Comparison of ENCODE assay signal across 1 cellular context in the genomic region with DNA sequence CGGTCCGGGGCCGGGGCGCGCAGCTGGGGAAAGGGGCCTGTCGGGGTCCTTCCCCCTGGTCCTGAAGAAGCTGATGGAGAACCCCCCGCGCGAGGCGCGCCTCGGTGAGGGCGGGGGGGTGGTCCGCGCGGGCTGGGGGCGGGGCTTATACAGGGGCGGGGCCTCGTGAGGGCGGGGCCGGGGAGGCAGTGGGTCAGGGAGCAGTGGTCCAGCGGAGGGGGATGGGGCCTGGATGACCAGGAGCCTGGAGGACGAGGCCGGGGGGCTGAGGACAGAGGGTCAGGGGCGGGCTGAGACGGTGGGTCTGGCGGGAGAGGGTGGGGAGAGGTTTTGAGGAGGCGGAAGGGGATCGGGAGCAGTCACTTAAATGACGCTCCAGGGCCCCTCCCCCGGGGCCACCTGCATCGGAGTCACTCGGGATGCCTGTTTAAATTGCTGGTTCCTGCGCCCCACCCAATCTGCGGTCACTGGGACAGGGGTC.
A peak's percentile ranks its signal among the peaks of the same experiment; 100 is the strongest.
TF ChIP-seq lines count a peak whose summit lies in the region.

No MANE protein-coding gene starts in this region.

TF ChIP-seq in H1, 55 proteins besides CTCF, POLR2A, EP300 and RAD21 (continued from another document):
- TF ChIP-seq, protein P1, sequence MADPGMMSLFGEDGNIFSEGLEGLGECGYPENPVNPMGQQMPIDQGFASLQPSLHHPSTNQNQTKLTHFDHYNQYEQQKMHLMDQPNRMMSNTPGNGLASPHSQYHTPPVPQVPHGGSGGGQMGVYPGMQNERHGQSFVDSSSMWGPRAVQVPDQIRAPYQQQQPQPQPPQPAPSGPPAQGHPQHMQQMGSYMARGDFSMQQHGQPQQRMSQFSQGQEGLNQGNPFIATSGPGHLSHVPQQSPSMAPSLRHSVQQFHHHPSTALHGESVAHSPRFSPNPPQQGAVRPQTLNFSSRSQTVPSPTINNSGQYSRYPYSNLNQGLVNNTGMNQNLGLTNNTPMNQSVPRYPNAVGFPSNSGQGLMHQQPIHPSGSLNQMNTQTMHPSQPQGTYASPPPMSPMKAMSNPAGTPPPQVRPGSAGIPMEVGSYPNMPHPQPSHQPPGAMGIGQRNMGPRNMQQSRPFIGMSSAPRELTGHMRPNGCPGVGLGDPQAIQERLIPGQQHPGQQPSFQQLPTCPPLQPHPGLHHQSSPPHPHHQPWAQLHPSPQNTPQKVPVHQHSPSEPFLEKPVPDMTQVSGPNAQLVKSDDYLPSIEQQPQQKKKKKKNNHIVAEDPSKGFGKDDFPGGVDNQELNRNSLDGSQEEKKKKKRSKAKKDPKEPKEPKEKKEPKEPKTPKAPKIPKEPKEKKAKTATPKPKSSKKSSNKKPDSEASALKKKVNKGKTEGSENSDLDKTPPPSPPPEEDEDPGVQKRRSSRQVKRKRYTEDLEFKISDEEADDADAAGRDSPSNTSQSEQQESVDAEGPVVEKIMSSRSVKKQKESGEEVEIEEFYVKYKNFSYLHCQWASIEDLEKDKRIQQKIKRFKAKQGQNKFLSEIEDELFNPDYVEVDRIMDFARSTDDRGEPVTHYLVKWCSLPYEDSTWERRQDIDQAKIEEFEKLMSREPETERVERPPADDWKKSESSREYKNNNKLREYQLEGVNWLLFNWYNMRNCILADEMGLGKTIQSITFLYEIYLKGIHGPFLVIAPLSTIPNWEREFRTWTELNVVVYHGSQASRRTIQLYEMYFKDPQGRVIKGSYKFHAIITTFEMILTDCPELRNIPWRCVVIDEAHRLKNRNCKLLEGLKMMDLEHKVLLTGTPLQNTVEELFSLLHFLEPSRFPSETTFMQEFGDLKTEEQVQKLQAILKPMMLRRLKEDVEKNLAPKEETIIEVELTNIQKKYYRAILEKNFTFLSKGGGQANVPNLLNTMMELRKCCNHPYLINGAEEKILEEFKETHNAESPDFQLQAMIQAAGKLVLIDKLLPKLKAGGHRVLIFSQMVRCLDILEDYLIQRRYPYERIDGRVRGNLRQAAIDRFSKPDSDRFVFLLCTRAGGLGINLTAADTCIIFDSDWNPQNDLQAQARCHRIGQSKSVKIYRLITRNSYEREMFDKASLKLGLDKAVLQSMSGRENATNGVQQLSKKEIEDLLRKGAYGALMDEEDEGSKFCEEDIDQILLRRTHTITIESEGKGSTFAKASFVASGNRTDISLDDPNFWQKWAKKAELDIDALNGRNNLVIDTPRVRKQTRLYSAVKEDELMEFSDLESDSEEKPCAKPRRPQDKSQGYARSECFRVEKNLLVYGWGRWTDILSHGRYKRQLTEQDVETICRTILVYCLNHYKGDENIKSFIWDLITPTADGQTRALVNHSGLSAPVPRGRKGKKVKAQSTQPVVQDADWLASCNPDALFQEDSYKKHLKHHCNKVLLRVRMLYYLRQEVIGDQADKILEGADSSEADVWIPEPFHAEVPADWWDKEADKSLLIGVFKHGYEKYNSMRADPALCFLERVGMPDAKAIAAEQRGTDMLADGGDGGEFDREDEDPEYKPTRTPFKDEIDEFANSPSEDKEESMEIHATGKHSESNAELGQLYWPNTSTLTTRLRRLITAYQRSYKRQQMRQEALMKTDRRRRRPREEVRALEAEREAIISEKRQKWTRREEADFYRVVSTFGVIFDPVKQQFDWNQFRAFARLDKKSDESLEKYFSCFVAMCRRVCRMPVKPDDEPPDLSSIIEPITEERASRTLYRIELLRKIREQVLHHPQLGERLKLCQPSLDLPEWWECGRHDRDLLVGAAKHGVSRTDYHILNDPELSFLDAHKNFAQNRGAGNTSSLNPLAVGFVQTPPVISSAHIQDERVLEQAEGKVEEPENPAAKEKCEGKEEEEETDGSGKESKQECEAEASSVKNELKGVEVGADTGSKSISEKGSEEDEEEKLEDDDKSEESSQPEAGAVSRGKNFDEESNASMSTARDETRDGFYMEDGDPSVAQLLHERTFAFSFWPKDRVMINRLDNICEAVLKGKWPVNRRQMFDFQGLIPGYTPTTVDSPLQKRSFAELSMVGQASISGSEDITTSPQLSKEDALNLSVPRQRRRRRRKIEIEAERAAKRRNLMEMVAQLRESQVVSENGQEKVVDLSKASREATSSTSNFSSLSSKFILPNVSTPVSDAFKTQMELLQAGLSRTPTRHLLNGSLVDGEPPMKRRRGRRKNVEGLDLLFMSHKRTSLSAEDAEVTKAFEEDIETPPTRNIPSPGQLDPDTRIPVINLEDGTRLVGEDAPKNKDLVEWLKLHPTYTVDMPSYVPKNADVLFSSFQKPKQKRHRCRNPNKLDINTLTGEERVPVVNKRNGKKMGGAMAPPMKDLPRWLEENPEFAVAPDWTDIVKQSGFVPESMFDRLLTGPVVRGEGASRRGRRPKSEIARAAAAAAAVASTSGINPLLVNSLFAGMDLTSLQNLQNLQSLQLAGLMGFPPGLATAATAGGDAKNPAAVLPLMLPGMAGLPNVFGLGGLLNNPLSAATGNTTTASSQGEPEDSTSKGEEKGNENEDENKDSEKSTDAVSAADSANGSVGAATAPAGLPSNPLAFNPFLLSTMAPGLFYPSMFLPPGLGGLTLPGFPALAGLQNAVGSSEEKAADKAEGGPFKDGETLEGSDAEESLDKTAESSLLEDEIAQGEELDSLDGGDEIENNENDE (IDR thresholded peaks at IDR 0.05; ENCODE audit: insufficient replicate concordance, low read length) = no peak
- TF ChIP-seq, protein P2, sequence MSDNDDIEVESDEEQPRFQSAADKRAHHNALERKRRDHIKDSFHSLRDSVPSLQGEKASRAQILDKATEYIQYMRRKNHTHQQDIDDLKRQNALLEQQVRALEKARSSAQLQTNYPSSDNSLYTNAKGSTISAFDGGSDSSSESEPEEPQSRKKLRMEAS (IDR thresholded peaks at IDR 0.05) = no peak
- TF ChIP-seq NRF1 (IDR thresholded peaks at IDR 0.05; ENCODE audit: low read depth, low read length) (no peak), SP1 (IDR thresholded peaks at IDR 0.05; ENCODE audit: low read depth, low read length) (0 out of 2 replicates have a peak, but pooled peaks have one; percentile 15), KDM5A (IDR thresholded peaks at IDR 0.05; ENCODE audit: low read length) (no peak), KDM4A (IDR thresholded peaks at IDR 0.05; ENCODE audit: low read depth, low read length, severe bottlenecking) (peak; percentile 33), CTBP2 (IDR thresholded peaks at IDR 0.05; ENCODE audit: borderline replicate concordance, insufficient read depth, insufficient read length, low read length) (no peak), FOSL1 (IDR thresholded peaks at IDR 0.05; ENCODE audit: insufficient read depth, low read depth, low read length) (no peak), TAF1 (IDR thresholded peaks at IDR 0.05; ENCODE audit: low read depth, low read length) (no peak), NANOG (IDR thresholded peaks at IDR 0.05; ENCODE audit: insufficient read depth, low read depth, low read length, poor library complexity, severe bottlenecking) (no peak), TCF12 (IDR thresholded peaks at IDR 0.05; ENCODE audit: low read depth, low read length) (no peak), SAP30 (IDR thresholded peaks at IDR 0.05; ENCODE audit: insufficient read depth, insufficient replicate concordance, low read length) (no peak), TBP (IDR thresholded peaks at IDR 0.05; ENCODE audit: low read depth, low read length) (no peak), CBX8 (IDR thresholded peaks at IDR 0.05; ENCODE audit: borderline replicate concordance, low read depth, low read length) (no peak), SIN3A (conservative IDR thresholded peaks at IDR 0.05 in 1 of 2, IDR thresholded peaks at IDR 0.05 in 1 of 2; ENCODE audit: low read depth in 1 of 2, low read length in 2 of 2) (no peak), CHD2 (IDR thresholded peaks at IDR 0.05; ENCODE audit: low read length) (no peak)
- TF ChIP-seq, protein P3, sequence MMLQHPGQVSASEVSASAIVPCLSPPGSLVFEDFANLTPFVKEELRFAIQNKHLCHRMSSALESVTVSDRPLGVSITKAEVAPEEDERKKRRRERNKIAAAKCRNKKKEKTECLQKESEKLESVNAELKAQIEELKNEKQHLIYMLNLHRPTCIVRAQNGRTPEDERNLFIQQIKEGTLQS (IDR thresholded peaks at IDR 0.05; ENCODE audit: insufficient read depth, low read depth, low read length) = no peak
- TF ChIP-seq, protein P4, sequence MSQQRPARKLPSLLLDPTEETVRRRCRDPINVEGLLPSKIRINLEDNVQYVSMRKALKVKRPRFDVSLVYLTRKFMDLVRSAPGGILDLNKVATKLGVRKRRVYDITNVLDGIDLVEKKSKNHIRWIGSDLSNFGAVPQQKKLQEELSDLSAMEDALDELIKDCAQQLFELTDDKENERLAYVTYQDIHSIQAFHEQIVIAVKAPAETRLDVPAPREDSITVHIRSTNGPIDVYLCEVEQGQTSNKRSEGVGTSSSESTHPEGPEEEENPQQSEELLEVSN (IDR thresholded peaks at IDR 0.05) = no peak
